In genomic region chr14:71466251-71466650, GRCh38 we compare ENCODE assay signal across 19 cellular contexts.
DNase-seq lines count a peak whose midpoint lies in the region; ATAC-seq, FAIRE-seq and TF ChIP-seq lines count a peak whose summit lies in the region.
"Had no signal": no experiment of that assay in that cellular context is flagged by ENCODE, and none has a peak within 500 bp of the region (broad histone marks: within the 10 kb centered on the region; RNA-seq: fewer than 3 reads in every experiment).

No MANE protein-coding gene starts in this region.

- no peak overlapping the region for H3K27ac Mint-ChIP-seq in activated CD4-positive, alpha-beta T cell treated with anti-CD3 and anti-CD28 coated beads, Interleukin-2, amount 10 ng/mL, durations not matched to agents 24 days and 14 days
- H3K27ac Mint-ChIP-seq in osteocyte (ENCODE audit: unreplicated experiment), result no peak overlapping the region
- H3K27ac Mint-ChIP-seq: GM23338 had no signal

- ATAC-seq in HG03342 (IDR thresholded peaks at IDR 0.05; ENCODE audit: unreplicated experiment), result no peak
- ATAC-seq: GM12878, GM23338, K562 had no signal

- peak; percentile 40 for DNase-seq in activated CD4-positive, alpha-beta T cell treated with anti-CD3 and anti-CD28 coated beads, Interleukin-2, amount 10 ng/mL, durations not matched to agents 24 days and 14 days
- no peak for DNase-seq in activated CD4-positive, alpha-beta T cell treated with anti-CD3 and anti-CD28 coated beads, Interleukin-2, amount 50 U/mL, for 4 hours
- DNase-seq in cerebellum (ENCODE audit: low spot score), result peak; percentile 29
- no peak for DNase-seq in osteoblast (ENCODE audit: insufficient read length, low spot score, missing footprints)
- DNase-seq in urothelium cell line (ENCODE audit: low spot score), result no peak
- DNase-seq in osteocyte (ENCODE audit: extremely low spot score, unreplicated experiment), result no peak
- DNase-seq in HK-2 (ENCODE audit: unreplicated experiment), result no peak
- DNase-seq: Caco-2; DMS53; NCI-H1092; NCI-H2107; NCI-H69; NK-92 treated with Interleukin-12 subunit alpha and Interleukin-12 subunit beta, amount 100 ng/mL, for 24 hours had no signal

- peaks cover 59% of the 10 kb centered on the region for H3K36me3 Mint-ChIP-seq in activated CD4-positive, alpha-beta T cell treated with anti-CD3 and anti-CD28 coated beads, Interleukin-2, amount 10 ng/mL, durations not matched to agents 24 days and 14 days (ENCODE audit: low read depth)
- peaks cover 9% of the 10 kb centered on the region for H3K36me3 Mint-ChIP-seq in osteocyte (ENCODE audit: unreplicated experiment)

- H2AFZ ChIP-seq in osteoblast (ENCODE audit: low read length), result no peak overlapping the region
- H2AFZ ChIP-seq: GM23338 had no signal

- peak; percentile 17 for FAIRE-seq in urothelium cell line (lab: Jason Lieb, UNC)
- FAIRE-seq: GM12878, GM18507, K562 had no signal

- H3K4me1 ChIP-seq in osteoblast (ENCODE audit: insufficient read depth, low read length), result peaks cover 30% of the 10 kb centered on the region
- H3K4me1 ChIP-seq: Caco-2 had no signal

- intact Hi-C loops in activated CD4-positive, alpha-beta T cell treated with anti-CD3 and anti-CD28 coated beads, Interleukin-2, amount 10 ng/mL, durations not matched to agents 24 days and 14 days (cut with micrococcal nuclease), result no loop called here

- H3K9me3 ChIP-seq in osteoblast (ENCODE audit: low read depth, low read length), result no peaks in the 10 kb centered on the region
- H3K9me3 ChIP-seq: Caco-2 had no signal

- no peak overlapping the region for H3K4me3 ChIP-seq in osteoblast (ENCODE audit: insufficient read depth, low read length)
- H3K4me3 ChIP-seq: GM12878, GM23338, K562 had no signal

- no peaks in the 10 kb centered on the region for H4K20me1 ChIP-seq in osteoblast (ENCODE audit: insufficient read depth, low read length)

- H3K27ac ChIP-seq in osteoblast (ENCODE audit: low read depth, low read length), result peak overlapping the region; percentile 58
- H3K27ac ChIP-seq: HL-60 had no signal

- H3K27me3 Mint-ChIP-seq in activated CD4-positive, alpha-beta T cell treated with anti-CD3 and anti-CD28 coated beads, Interleukin-2, amount 10 ng/mL, durations not matched to agents 24 days and 14 days, result no peaks in the 10 kb centered on the region
- no peaks in the 10 kb centered on the region for H3K27me3 Mint-ChIP-seq in osteocyte (ENCODE audit: unreplicated experiment)

- H3K36me3 ChIP-seq in osteoblast (ENCODE audit: insufficient read depth, low read length), result peaks cover 7% of the 10 kb centered on the region

- H3K4me2 ChIP-seq in osteoblast (ENCODE audit: insufficient read depth, low read length), result no peak overlapping the region
- H3K4me2 ChIP-seq: GM23338 had no signal

- peaks cover 18% of the 10 kb centered on the region for H3K9me3 Mint-ChIP-seq in activated CD4-positive, alpha-beta T cell treated with anti-CD3 and anti-CD28 coated beads, Interleukin-2, amount 10 ng/mL, durations not matched to agents 24 days and 14 days
- H3K9me3 Mint-ChIP-seq in osteocyte (ENCODE audit: unreplicated experiment), result peaks cover 11% of the 10 kb centered on the region

- peaks cover 14% of the 10 kb centered on the region for H3K4me1 Mint-ChIP-seq in activated CD4-positive, alpha-beta T cell treated with anti-CD3 and anti-CD28 coated beads, Interleukin-2, amount 10 ng/mL, durations not matched to agents 24 days and 14 days
- H3K4me1 Mint-ChIP-seq in osteocyte (ENCODE audit: unreplicated experiment), result peaks cover 22% of the 10 kb centered on the region

- no peak overlapping the region for H3K4me3 Mint-ChIP-seq in activated CD4-positive, alpha-beta T cell treated with anti-CD3 and anti-CD28 coated beads, Interleukin-2, amount 10 ng/mL, durations not matched to agents 24 days and 14 days
- no peak overlapping the region for H3K4me3 Mint-ChIP-seq in osteocyte (ENCODE audit: unreplicated experiment)
- H3K4me3 Mint-ChIP-seq: GM23338 had no signal

- peaks cover 79% of the 10 kb centered on the region for H3K79me2 ChIP-seq in osteoblast (ENCODE audit: insufficient read depth, low read length)

- no peaks in the 10 kb centered on the region for H3K27me3 ChIP-seq in osteoblast (ENCODE audit: insufficient read depth, low read length)

- TF ChIP-seq CTCF in osteoblast (IDR thresholded peaks at IDR 0.05; ENCODE audit: extremely low read depth, low read depth, low read length) (no peak), osteocyte (IDR thresholded peaks at IDR 0.05) (no peak)

Comparison
In these comparisons a context has a peak if more than half of its experiments do, and no peak if none do; other contexts are left out.
1. DNase-seq: peak in activated CD4-positive, alpha-beta T cell treated with anti-CD3 and anti-CD28 coated beads, Interleukin-2, amount 10 ng/mL, durations not matched to agents 24 days and 14 days (single experiment) and cerebellum (single experiment); none in activated CD4-positive, alpha-beta T cell treated with anti-CD3 and anti-CD28 coated beads, Interleukin-2, amount 50 U/mL, for 4 hours (0 of 2), osteoblast (single experiment), urothelium cell line (single experiment), osteocyte (single experiment) and HK-2 (single experiment).